ENCODE assay signal across 27 cellular contexts in genomic region chr22:40082184-40082583, GRCh38.
"Had no signal": no experiment of that assay in that cellular context is flagged by ENCODE, and none has a peak within 500 bp of the region (broad histone marks: within the 10 kb centered on the region; RNA-seq: fewer than 3 reads in every experiment).

No MANE protein-coding gene starts in this region.

- H3K4me3 ChIP-seq: pancreas, prostate gland, right lobe of liver, sigmoid colon, stomach, thoracic aorta, thyroid gland, tibial nerve, upper lobe of left lung, vagina had no signal

- H3K27ac Mint-ChIP-seq: natural killer cell treated with Interleukin-12 subunit alpha and Interleukin-12 subunit beta and Interleukin-15 and Interleukin-18, amount 100 ng/mL, for 72 hours; nephron progenitor cell; stimulated activated effector memory CD8-positive, alpha-beta T cell treated with anti-CD3 and anti-CD28 coated beads, Interleukin-12 subunit alpha, Interleukin-12 subunit beta, amount 100 ng/mL, for 72 hours; stimulated activated naive B cell treated with anti-CD40 and anti-IgM and Interleukin-4, amounts not matched to agents 10 μg/mL and 1 μg/mL and 100 μg/mL, for 72 hours; stimulated activated naive CD8-positive, alpha-beta T cell treated with anti-CD3 and anti-CD28 coated beads, Interleukin-15, Interleukin-2, amounts not matched to agents 100 ng/mL and 50 ng/mL, for 24 hours had no signal

- H3K27me3 Mint-ChIP-seq: natural killer cell treated with Interleukin-12 subunit alpha and Interleukin-12 subunit beta and Interleukin-15 and Interleukin-18, amount 100 ng/mL, for 72 hours; stimulated activated naive B cell treated with anti-CD40 and anti-IgM and Interleukin-4, amounts not matched to agents 10 μg/mL and 1 μg/mL and 100 μg/mL, for 72 hours; stimulated activated naive CD8-positive, alpha-beta T cell treated with anti-CD3 and anti-CD28 coated beads, Interleukin-15, Interleukin-2, amounts not matched to agents 100 ng/mL and 50 ng/mL, for 24 hours had no signal

- H3K27me3 ChIP-seq: neutrophil, pancreas, right lobe of liver, sigmoid colon, stomach, thyroid gland, tibial nerve, upper lobe of left lung, vagina had no signal

- H3K9me3 ChIP-seq: neutrophil, pancreas, prostate gland, right lobe of liver, sigmoid colon, stomach, thoracic aorta, thyroid gland, tibial nerve, upper lobe of left lung, vagina had no signal

- ATAC-seq: pancreas; right lobe of liver; stimulated activated naive B cell treated with anti-CD40 and anti-IgM and Interleukin-4, amounts not matched to agents 10 μg/mL and 1 μg/mL and 100 μg/mL, for 72 hours had no signal

- H3K27ac ChIP-seq: neutrophil, pancreas, prostate gland, right lobe of liver, sigmoid colon, stomach, thoracic aorta, thyroid gland, tibial nerve, upper lobe of left lung, vagina had no signal

- H3K36me3 ChIP-seq: neutrophil, pancreas, prostate gland, right lobe of liver, sigmoid colon, stomach, thoracic aorta, thyroid gland, tibial nerve, upper lobe of left lung, vagina had no signal

- DNase-seq: nephron progenitor cell; nucleus accumbens; pancreas; retina; right cardiac atrium; right lobe of liver; sigmoid colon; small intestine; stimulated activated CD4-positive, alpha-beta T cell treated with anti-CD3 and anti-CD28 coated beads, Interleukin-15, amount 100 ng/mL, for 24 hours; stimulated activated CD4-positive, alpha-beta T cell treated with anti-CD3 and anti-CD28 coated beads, Interleukin-2, amount 100 ng/mL, for 24 hours; stimulated activated CD4-positive, alpha-beta T cell treated with anti-CD3 and anti-CD28 coated beads, Interleukin-2, amount 100 ng/mL, for 48 hours; stimulated activated CD4-positive, alpha-beta T cell treated with anti-CD3 and anti-CD28 coated beads, Interleukin-4, amount 100 ng/mL, for 24 hours; stimulated activated naive B cell treated with anti-CD40 and anti-IgM and Interleukin-4, amounts not matched to agents 10 μg/mL and 1 μg/mL and 100 μg/mL, for 72 hours; stimulated activated naive CD4-positive, alpha-beta T cell treated with Interleukin-2 at 50 U/mL for 16 hours; stomach; thyroid gland; trophoblast cell; upper lobe of left lung had no signal

- H3K9me3 Mint-ChIP-seq: natural killer cell treated with Interleukin-12 subunit alpha and Interleukin-12 subunit beta and Interleukin-15 and Interleukin-18, amount 100 ng/mL, for 72 hours; nephron progenitor cell; neural crest cell; stimulated activated effector memory CD8-positive, alpha-beta T cell treated with anti-CD3 and anti-CD28 coated beads, Interleukin-12 subunit alpha, Interleukin-12 subunit beta, amount 100 ng/mL, for 72 hours; stimulated activated naive B cell treated with anti-CD40 and anti-IgM and Interleukin-4, amounts not matched to agents 10 μg/mL and 1 μg/mL and 100 μg/mL, for 72 hours; stimulated activated naive CD8-positive, alpha-beta T cell treated with anti-CD3 and anti-CD28 coated beads, Interleukin-15, Interleukin-2, amounts not matched to agents 100 ng/mL and 50 ng/mL, for 24 hours had no signal

- H3K36me3 Mint-ChIP-seq: natural killer cell treated with Interleukin-12 subunit alpha and Interleukin-12 subunit beta and Interleukin-15 and Interleukin-18, amount 100 ng/mL, for 72 hours; stimulated activated effector memory CD8-positive, alpha-beta T cell treated with anti-CD3 and anti-CD28 coated beads, Interleukin-12 subunit alpha, Interleukin-12 subunit beta, amount 100 ng/mL, for 72 hours; stimulated activated naive B cell treated with anti-CD40 and anti-IgM and Interleukin-4, amounts not matched to agents 10 μg/mL and 1 μg/mL and 100 μg/mL, for 72 hours had no signal

- H3K4me3 Mint-ChIP-seq: natural killer cell treated with Interleukin-12 subunit alpha and Interleukin-12 subunit beta and Interleukin-15 and Interleukin-18, amount 100 ng/mL, for 72 hours; nephron progenitor cell; neural crest cell; stimulated activated effector memory CD8-positive, alpha-beta T cell treated with anti-CD3 and anti-CD28 coated beads, Interleukin-12 subunit alpha, Interleukin-12 subunit beta, amount 100 ng/mL, for 72 hours; stimulated activated naive B cell treated with anti-CD40 and anti-IgM and Interleukin-4, amounts not matched to agents 10 μg/mL and 1 μg/mL and 100 μg/mL, for 72 hours; stimulated activated naive CD8-positive, alpha-beta T cell treated with anti-CD3 and anti-CD28 coated beads, Interleukin-15, Interleukin-2, amounts not matched to agents 100 ng/mL and 50 ng/mL, for 24 hours had no signal

- H3K4me1 Mint-ChIP-seq: neural crest cell had no signal
